Comparison of ENCODE assay signal across 14 cellular contexts in genomic region chr19:16569609-16570320, GRCh38. TPM values are rescaled to one million over a fixed set of nuclear protein-coding genes. Genes with fewer than 3 reads are reported as not detected.
DNase-seq lines count a peak whose midpoint lies in the region; ATAC-seq and TF ChIP-seq lines count a peak whose summit lies in the region.
"Had no signal": no experiment of that assay in that cellular context is flagged by ENCODE, and none has a peak within 500 bp of the region (broad histone marks: within the 10 kb centered on the region; RNA-seq: fewer than 3 reads in every experiment).

No MANE protein-coding gene starts in this region.

- peaks cover 1% of the 10 kb centered on the region for H3K9me3 ChIP-seq in trophoblast cell (ENCODE audit: insufficient read depth, low read depth, low read length)
- H3K9me3 ChIP-seq: ovary had no signal

- peak overlapping the region; percentile 11 for H3K4me2 ChIP-seq in trophoblast cell (ENCODE audit: low read length)

- H3K9ac ChIP-seq in trophoblast cell (ENCODE audit: low read length), result no peak overlapping the region

- no peak overlapping the region for H2BK12ac ChIP-seq in trophoblast cell (ENCODE audit: low read length)

- no peak for ATAC-seq in GM19324 (IDR thresholded peaks at IDR 0.05; ENCODE audit: low FRiP score, unreplicated experiment)

- peak overlapping the region; percentile 35 for H4K12ac ChIP-seq in trophoblast cell (ENCODE audit: low read depth, low read length)

- H3K27me3 Mint-ChIP-seq in T-helper 1 cell treated with Interleukin-12 subunit alpha and Interleukin-12 subunit beta and Interleukin-4 antibody, amounts not matched to agents 30 μg/mL and 1 μg/mL, for 36 hours (ENCODE audit: low read depth), result no peaks in the 10 kb centered on the region

- no peaks in the 10 kb centered on the region for H3K27me3 ChIP-seq in trophoblast cell (ENCODE audit: insufficient read depth, low read length)
- H3K27me3 ChIP-seq: brain microvascular endothelial cell, ovary had no signal

- H2BK120ac ChIP-seq in trophoblast cell (ENCODE audit: insufficient read depth, low read length, poor library complexity), result peak overlapping the region; percentile 3

- peak overlapping the region; percentile 60 for H2BK5ac ChIP-seq in trophoblast cell (ENCODE audit: low read depth, low read length, poor library complexity)

- no peak overlapping the region for H3K18ac ChIP-seq in trophoblast cell (ENCODE audit: low read length)

- peaks cover 12% of the 10 kb centered on the region for H3K79me1 ChIP-seq in trophoblast cell (ENCODE audit: low read length)

- POLR2A ChIA-PET in RWPE1 (lab: Yijun Ruan, JAX; ENCODE audit: low non-redundant PET), result no interaction called here

- H4K91ac ChIP-seq in trophoblast cell (ENCODE audit: low read depth, low read length), result peak overlapping the region; percentile 49

- peak overlapping the region; percentile 87 for H3K27ac ChIP-seq in RWPE1
- peak overlapping the region; percentile 30 for H3K27ac ChIP-seq in trophoblast cell (ENCODE audit: low read depth, low read length)
- H3K27ac ChIP-seq: brain microvascular endothelial cell, ovary had no signal

- H3K4me1 ChIP-seq in trophoblast cell (ENCODE audit: control insufficient read depth in 1 of 2, insufficient read depth in 2 of 2, low read length in 2 of 2), result peaks cover 15 to 30% of the 10 kb centered on the region in 2 experiments

- peaks cover 57% of the 10 kb centered on the region for H3K4me1 Mint-ChIP-seq in T-helper 1 cell treated with Interleukin-12 subunit alpha and Interleukin-12 subunit beta and Interleukin-4 antibody, amounts not matched to agents 30 μg/mL and 1 μg/mL, for 36 hours (ENCODE audit: low read depth)

- DNase-seq in T-helper 1 cell (no peak), RWPE1 (ENCODE audit: low spot score) (peak; percentile 39), epithelial cell of esophagus (ENCODE audit: low read depth) (peak; percentile 68), trophoblast cell (peak; percentile 86 to 95), activated gamma-delta T cell treated with Interleukin-2 at 50 U/mL for 16 hours (no peak), NCI-H446 (lab: John Stamatoyannopoulos, UW) (no peak)
- DNase-seq: activated CD8-positive, alpha-beta memory T cell treated with anti-CD3 and anti-CD28 coated beads for 24 hours; NCI-H1417 treated with DMSO at 0.1 percent for 48 hours; NCI-H774; ovary; stimulated activated CD4-positive, alpha-beta T cell treated with anti-CD3 and anti-CD28 coated beads, Interleukin-2, amount 100 ng/mL, for 24 hours had no signal

- H3K36me3 Mint-ChIP-seq in T-helper 1 cell treated with Interleukin-12 subunit alpha and Interleukin-12 subunit beta and Interleukin-4 antibody, amounts not matched to agents 30 μg/mL and 1 μg/mL, for 36 hours (ENCODE audit: low read depth), result peaks cover 48% of the 10 kb centered on the region

- H3K27ac Mint-ChIP-seq in T-helper 1 cell treated with Interleukin-12 subunit alpha and Interleukin-12 subunit beta and Interleukin-4 antibody, amounts not matched to agents 30 μg/mL and 1 μg/mL, for 36 hours, result peak overlapping the region; percentile 63

- peaks cover 17% of the 10 kb centered on the region for H3K79me2 ChIP-seq in trophoblast cell (ENCODE audit: control insufficient read depth, insufficient read depth, low read length, poor library complexity)

- H3K4ac ChIP-seq in trophoblast cell (ENCODE audit: low read depth, low read length), result peak overlapping the region; percentile 12

- peaks cover 3% of the 10 kb centered on the region for H3K9me3 Mint-ChIP-seq in T-helper 1 cell treated with Interleukin-12 subunit alpha and Interleukin-12 subunit beta and Interleukin-4 antibody, amounts not matched to agents 30 μg/mL and 1 μg/mL, for 36 hours

- CTCF ChIA-PET in RWPE1 (lab: Yijun Ruan, JAX), result interaction anchor here (0.6 kb wide), 1 partner anchor 639 kb away, joined by 3 read pairs; no protein-coding TSS in a partner anchor

- peaks cover 38 to 41% of the 10 kb centered on the region in 2 experiments for H3K36me3 ChIP-seq in trophoblast cell (ENCODE audit: control insufficient read depth in 1 of 2, insufficient read depth in 2 of 2, low read length in 2 of 2)
- H3K36me3 ChIP-seq: ovary had no signal

- H3K14ac ChIP-seq in trophoblast cell (ENCODE audit: low read length), result peak overlapping the region; percentile 4

- no peak overlapping the region for H4K8ac ChIP-seq in trophoblast cell (ENCODE audit: low read depth, low read length)

- no CpG with 5 or more reads among the region's 17 CpGs for WGBS in trophoblast cell (ENCODE audit: extremely low coverage, insufficient coverage, insufficient read length)

- H3K23ac ChIP-seq in trophoblast cell (ENCODE audit: low read length), result no peak overlapping the region

- TF ChIP-seq CTCF in RWPE1 (conservative IDR thresholded peaks at IDR 0.05; ENCODE audit: low read depth) (no peak), epithelial cell of esophagus (IDR thresholded peaks at IDR 0.05; ENCODE audit: insufficient read depth, low read depth, low read length, missing control alignments) (no peak)

- H2AFZ ChIP-seq in trophoblast cell (ENCODE audit: insufficient read depth, low read length, poor library complexity), result no peak overlapping the region

- H3K4me3 Mint-ChIP-seq in T-helper 1 cell treated with Interleukin-12 subunit alpha and Interleukin-12 subunit beta and Interleukin-4 antibody, amounts not matched to agents 30 μg/mL and 1 μg/mL, for 36 hours, result no peak overlapping the region

- H3K4me3 ChIP-seq in epithelial cell of esophagus (ENCODE audit: low read length) (no peak overlapping the region), trophoblast cell (ENCODE audit: low read depth, low read length) (no peak overlapping the region)
- H3K4me3 ChIP-seq: ovary had no signal

- H2AK5ac ChIP-seq in trophoblast cell (ENCODE audit: low read length), result peak overlapping the region; percentile 36

RNA-seq across cellular contexts. Expression of gene SLC35E1, which starts 2.5 kb away (rescaled TPM):
- 101 TPM in 2 replicates for polyA plus RNA-seq in trophoblast cell (2013)

RNA-seq across cellular contexts. Expression of gene CHERP, which starts 27.5 kb away (rescaled TPM):
- 48.8 and 49.6 TPM in 2 replicates for polyA plus RNA-seq in trophoblast cell (2013)

RNA-seq across cellular contexts. Expression of gene MED26, which starts 58.2 kb away (rescaled TPM):
- 10.5 and 11.2 TPM in 2 replicates for polyA plus RNA-seq in trophoblast cell (2013)

Comparison
In these comparisons a context has a peak if more than half of its experiments do, and no peak if none do; other contexts are left out.
1. DNase-seq: peak in RWPE1 (single experiment), epithelial cell of esophagus (single experiment) and trophoblast cell (2 of 2); none in T-helper 1 cell (0 of 5), activated gamma-delta T cell treated with Interleukin-2 at 50 U/mL for 16 hours (single experiment) and NCI-H446 (0 of 2).